9 cellular contexts compared by ENCODE assay signal in genomic region chr14:20657216-20658211, GRCh38. TPM values are rescaled to one million over a fixed set of nuclear protein-coding genes. Genes with fewer than 3 reads are reported as not detected.
DNase-seq lines count a peak whose midpoint lies in the region; ATAC-seq and TF ChIP-seq lines count a peak whose summit lies in the region.
"Had no signal": no experiment of that assay in that cellular context is flagged by ENCODE, and none has a peak within 500 bp of the region (broad histone marks: within the 10 kb centered on the region; RNA-seq: fewer than 3 reads in every experiment).

No MANE protein-coding gene starts in this region.

- H3K36me3 Mint-ChIP-seq in activated CD4-positive, alpha-beta memory T cell treated with anti-CD3 and anti-CD28 coated beads, Interleukin-2, amount 10 ng/mL, durations not matched to agents 7 days and 5 days (ENCODE audit: low read depth), result no peaks in the 10 kb centered on the region

- no peak overlapping the region for H3K4me3 Mint-ChIP-seq in activated CD4-positive, alpha-beta memory T cell treated with anti-CD3 and anti-CD28 coated beads, Interleukin-2, amount 10 ng/mL, durations not matched to agents 7 days and 5 days

- no peak overlapping the region for H3K27ac Mint-ChIP-seq in activated CD4-positive, alpha-beta memory T cell treated with anti-CD3 and anti-CD28 coated beads, Interleukin-2, amount 10 ng/mL, durations not matched to agents 7 days and 5 days

- peaks cover 48% of the 10 kb centered on the region for H3K4me1 Mint-ChIP-seq in activated CD4-positive, alpha-beta memory T cell treated with anti-CD3 and anti-CD28 coated beads, Interleukin-2, amount 10 ng/mL, durations not matched to agents 7 days and 5 days

- CTCF ChIA-PET in HEK293T (lab: Yijun Ruan, JAX), result interaction anchor here (0.5 to 3.2 kb wide), 12 partner anchors 21 to 1314 kb away, joined by 3 to 17 read pairs (median 4); partner anchors contain the start of gene RNASE4
- CTCF ChIA-PET in activated CD4-positive, alpha-beta memory T cell treated with anti-CD3 and anti-CD28 coated beads, Interleukin-2, amount 10 ng/mL, durations not matched to agents 7 days and 5 days (lab: Charles Lee), result interaction anchor here (0.8 to 14.0 kb wide), 5 partner anchors 12 to 44 kb away, joined by 3 to 179 read pairs (median 4); partner anchors contain the start of genes ANG and RNASE4

- DNase-seq in Caki2 (ENCODE audit: low read depth), result peak; percentile 11
- DNase-seq in HEK293T (ENCODE audit: extremely low spot score), result peak; percentile 76
- peak; percentile 40 for DNase-seq in activated CD4-positive, alpha-beta memory T cell treated with anti-CD3 and anti-CD28 coated beads, Interleukin-2, amount 10 ng/mL, durations not matched to agents 7 days and 5 days
- DNase-seq in iPS-NIHi7 (ENCODE audit: extremely low spot score), result peak; percentile 84
- no peak for DNase-seq in NCI-H774 (lab: John Stamatoyannopoulos, UW)
- no peak for DNase-seq in effector CD4-positive, alpha-beta T cell
- DNase-seq: Kasumi-1 had no signal

- POLR2A ChIA-PET in HEK293T (lab: Yijun Ruan, JAX), result interaction anchor here (0.6 to 6.0 kb wide), 7 partner anchors 24 to 314 kb away, joined by 3 to 82 read pairs (median 4); partner anchors contain the start of genes PARP2 and RNASE4
- POLR2A ChIA-PET in activated CD4-positive, alpha-beta memory T cell treated with anti-CD3 and anti-CD28 coated beads, Interleukin-2, amount 10 ng/mL, durations not matched to agents 7 days and 5 days (lab: Charles Lee), result interaction anchor here (1.0 to 3.9 kb wide), 3 partner anchors 12 to 314 kb away, joined by 3 to 31 read pairs (median 3); partner anchors contain the start of genes PARP2 and RNASE4

- no peaks in the 10 kb centered on the region for H3K9me3 Mint-ChIP-seq in activated CD4-positive, alpha-beta memory T cell treated with anti-CD3 and anti-CD28 coated beads, Interleukin-2, amount 10 ng/mL, durations not matched to agents 7 days and 5 days

- in situ Hi-C loops in Caki2 (cut with HindIII; ENCODE audit: low pct_unique_long_range_greater_than_20kb, low sequenced_read_pairs), result no loop called here

- peaks cover 50% of the 10 kb centered on the region for H3K27me3 Mint-ChIP-seq in activated CD4-positive, alpha-beta memory T cell treated with anti-CD3 and anti-CD28 coated beads, Interleukin-2, amount 10 ng/mL, durations not matched to agents 7 days and 5 days

- ATAC-seq in HG03439 (IDR thresholded peaks at IDR 0.05; ENCODE audit: unreplicated experiment) (no peak), HG03565 (IDR thresholded peaks at IDR 0.05; ENCODE audit: unreplicated experiment) (no peak)

TF ChIP-seq in HEK293T, 16 proteins besides CTCF, POLR2A, EP300 and RAD21:
- TF ChIP-seq NFRKB (IDR thresholded peaks at IDR 0.05), result no peak
- TF ChIP-seq L3MBTL2 (conservative IDR thresholded peaks at IDR 0.05), result peak; percentile 17

RNA-seq across cellular contexts. Expression of gene OR6S1, which starts 16.0 kb away (rescaled TPM):
- not detected in 2 replicates for total RNA-seq in Caki2 (2014; rRNA removed; shearing (Covaris generic); ENCODE audit: low replicate concordance)
- not detected for total RNA-seq in activated CD4-positive, alpha-beta memory T cell treated with anti-CD3 and anti-CD28 coated beads, Interleukin-2, amount 10 ng/mL, durations not matched to agents 7 days and 5 days

RNA-seq across cellular contexts. Expression of gene RNASE4, which starts 26.8 kb away (rescaled TPM):
- total RNA-seq in Caki2 (2014; rRNA removed; shearing (Covaris generic); ENCODE audit: low replicate concordance), result 18.5 and 21.6 TPM in 2 replicates
- total RNA-seq in activated CD4-positive, alpha-beta memory T cell treated with anti-CD3 and anti-CD28 coated beads, Interleukin-2, amount 10 ng/mL, durations not matched to agents 7 days and 5 days, result 1 to 10 TPM; 2.7 to 4.7 TPM

RNA-seq across cellular contexts. Expression of gene ANG, which starts 31.1 kb away (rescaled TPM):
- total RNA-seq in Caki2 (2014; rRNA removed; shearing (Covaris generic); ENCODE audit: low replicate concordance), result 2.0 and 3.4 TPM in 2 replicates
- total RNA-seq in activated CD4-positive, alpha-beta memory T cell treated with anti-CD3 and anti-CD28 coated beads, Interleukin-2, amount 10 ng/mL, durations not matched to agents 7 days and 5 days, result 1 to 10 TPM; 4.9 to 5.5 TPM

Comparison
In these comparisons a context has a peak if more than half of its experiments do, and no peak if none do; other contexts are left out.
1. DNase-seq: peak in Caki2 (single experiment), HEK293T (single experiment), activated CD4-positive, alpha-beta memory T cell treated with anti-CD3 and anti-CD28 coated beads, Interleukin-2, amount 10 ng/mL, durations not matched to agents 7 days and 5 days (single experiment) and iPS-NIHi7 (single experiment); none in NCI-H774 (single experiment) and effector CD4-positive, alpha-beta T cell (single experiment).